In the genomic region with DNA sequence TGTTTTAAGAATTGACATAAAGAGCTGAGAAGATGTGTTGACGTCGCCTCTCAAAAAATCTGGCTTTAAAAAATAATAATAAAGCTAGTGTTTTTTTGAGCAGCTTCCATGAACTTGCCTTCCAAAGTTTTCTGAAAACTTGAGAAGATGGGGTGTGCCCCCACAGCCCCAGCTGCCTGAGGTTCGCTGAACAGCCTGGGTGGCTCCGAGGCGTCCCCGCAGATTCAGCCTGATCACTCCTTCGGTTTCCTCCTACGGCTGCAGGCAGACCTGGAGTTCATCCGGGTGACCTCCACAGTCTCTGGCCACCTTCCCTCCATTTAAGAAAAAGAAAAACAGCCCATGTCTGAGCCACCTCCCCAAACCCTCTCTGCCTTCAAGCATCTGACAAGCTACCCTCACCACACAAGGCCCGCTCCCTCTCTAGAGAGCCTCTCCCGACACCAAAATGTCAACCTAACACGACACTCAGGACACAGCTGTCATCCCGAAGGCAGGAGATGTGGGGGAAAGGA, we compare ENCODE assay signal across 12 cellular contexts.
A peak's percentile ranks its signal among the peaks of the same experiment; 100 is the strongest.
DNase-seq lines count a peak whose midpoint lies in the region; TF ChIP-seq lines count a peak whose summit lies in the region.
"Had no signal": no experiment of that assay in that cellular context is flagged by ENCODE, and none has a peak within 500 bp of the region (broad histone marks: within the 10 kb centered on the region; RNA-seq: fewer than 3 reads in every experiment).

No MANE protein-coding gene starts in this region.

- no peak overlapping the region for H2AFZ ChIP-seq in H9 (ENCODE audit: low read length)
- H2AFZ ChIP-seq in GM23248, result no peak overlapping the region

- WGBS in H9 (ENCODE audit: extremely low coverage, insufficient read length, low lambda C conversion rate), result no CpG with 5 or more reads among the region's 13 CpGs
- WGBS in sigmoid colon, 2 donors, result 89% methylated on average over 13 of the region's 13 CpGs
- 14 to 17% methylated on average over 13 of the region's 13 CpGs for WGBS in GM23248 (ENCODE audit: low coverage in 1 of 2, low lambda C conversion rate in 2 of 2, missing lambda C conversion rate in 2 of 2), 2 experiments

- no peak overlapping the region for H3K18ac ChIP-seq in H9 (ENCODE audit: insufficient read length, low read depth, low read length)

- H3K4me3 ChIP-seq in sigmoid colon (no peak overlapping the region), H7 (ENCODE audit: insufficient read depth, low read depth, low read length) (no peak overlapping the region), GM23248 (no peak overlapping the region)

- H3K4me2 ChIP-seq in H9 (ENCODE audit: insufficient read depth, insufficient read length, low read length) (no peak overlapping the region), GM23248 (ENCODE audit: unreplicated experiment) (no peak overlapping the region)

- no peaks in the 10 kb centered on the region for H3K27me3 ChIP-seq in H9 (ENCODE audit: insufficient read depth, low read length)
- H3K27me3 ChIP-seq in sigmoid colon, result no peaks in the 10 kb centered on the region
- no peaks in the 10 kb centered on the region for H3K27me3 ChIP-seq in H7 (ENCODE audit: control insufficient read depth, insufficient read depth, low read length)
- no peaks in the 10 kb centered on the region for H3K27me3 ChIP-seq in GM23248 (replicated peaks; ENCODE audit: insufficient read depth)

- no peaks in the 10 kb centered on the region for H3F3A ChIP-seq in GM23248 (ENCODE audit: insufficient read depth)

- H3K27me3 Mint-ChIP-seq in H9 (ENCODE audit: low read depth) (no peaks in the 10 kb centered on the region; the same call in none of the 2 replicates), chondrocyte (ENCODE audit: low read depth) (peaks cover 7% of the 10 kb centered on the region), nephron progenitor cell (ENCODE audit: low read depth, poor library complexity) (peaks cover 11% of the 10 kb centered on the region)
- H3K27me3 Mint-ChIP-seq: B cell had no signal

- no peak overlapping the region for H3K9ac ChIP-seq in H9 (ENCODE audit: extremely low read depth, insufficient read length, low read length)
- no peak overlapping the region for H3K9ac ChIP-seq in GM23248

- no peak overlapping the region for H2AK5ac ChIP-seq in H9 (ENCODE audit: insufficient read length, low read length)

- TF ChIP-seq EP300 in sigmoid colon (IDR thresholded peaks at IDR 0.05), result no peak

- DNase-seq in H9 (no peak), chondrocyte (ENCODE audit: low spot score) (peak; percentile 30), nephron progenitor cell (no peak), sigmoid colon (peak; percentile 40), H7 (no peak), GM23248 (no peak)
- no peak for DNase-seq in activated T-cell treated with anti-CD3 and anti-CD28 coated beads, Interleukin-2, amount 50 U/mL, for 48 hours
- DNase-seq: C1 segment of cervical spinal cord, Calu3, DMS 273 treated with DMSO at 0.1 percent for 48 hours had no signal

- H2BK120ac ChIP-seq in H9 (ENCODE audit: low read depth, low read length, poor library complexity, severe bottlenecking), result no peak overlapping the region

- H4K91ac ChIP-seq in H9 (ENCODE audit: insufficient read length, low read depth, low read length), result no peak overlapping the region

- no peaks in the 10 kb centered on the region for H3K79me1 ChIP-seq in H9 (ENCODE audit: insufficient read depth, low read depth, low read length, poor library complexity, severe bottlenecking)

- H3K4ac ChIP-seq in H9 (ENCODE audit: low read depth, low read length), result no peak overlapping the region

- H3K4me1 Mint-ChIP-seq in H9 (peaks cover 10 to 11% of the 10 kb centered on the region in 2 experiments), chondrocyte (ENCODE audit: low read depth) (no peaks in the 10 kb centered on the region), nephron progenitor cell (peaks cover 37% of the 10 kb centered on the region)
- H3K4me1 Mint-ChIP-seq: B cell had no signal

- H3K27ac Mint-ChIP-seq in H9 (peak overlapping the region in 2 of 3 experiments; percentile 12 to 73; a peak in 2 of 7 replicates), chondrocyte (ENCODE audit: unreplicated experiment) (no peak overlapping the region), nephron progenitor cell (peak overlapping the region; percentile 64)
- H3K27ac Mint-ChIP-seq: B cell; CD4-positive, alpha-beta T cell had no signal

- no peak for TF ChIP-seq CTCF in H9 (conservative IDR thresholded peaks at IDR 0.05)
- no peak for TF ChIP-seq CTCF in chondrocyte (IDR thresholded peaks at IDR 0.05)
- no peak for TF ChIP-seq CTCF in nephron progenitor cell (IDR thresholded peaks at IDR 0.05)
- no peak for TF ChIP-seq CTCF in sigmoid colon (IDR thresholded peaks at IDR 0.05)

- intact Hi-C loops in sigmoid colon (cut with DNase I), result no loop called here

- no peaks in the 10 kb centered on the region for H3K23me2 ChIP-seq in H9 (ENCODE audit: insufficient read length, low read depth, low read length, poor library complexity, severe bottlenecking)

- no peak overlapping the region for H4K8ac ChIP-seq in H9 (replicated peaks; ENCODE audit: insufficient read length, low read depth, low read length)

- H3K4me1 ChIP-seq in H9 (ENCODE audit: insufficient read depth, low read length) (no peaks in the 10 kb centered on the region), sigmoid colon (peaks cover 0 to 4% (median 0%) of the 10 kb centered on the region in 4 donors), GM23248 (ENCODE audit: insufficient read depth) (no peaks in the 10 kb centered on the region)

- H4K20me1 ChIP-seq in H9 (ENCODE audit: control insufficient read depth, insufficient read depth, insufficient read length) (no peaks in the 10 kb centered on the region), GM23248 (ENCODE audit: insufficient read depth) (no peaks in the 10 kb centered on the region)

- no peak for TF ChIP-seq POLR2A in sigmoid colon (IDR thresholded peaks at IDR 0.05)

- H3T11ph ChIP-seq in H9 (ENCODE audit: low read length), result no peak overlapping the region

- no peak overlapping the region for H2BK20ac ChIP-seq in H9 (ENCODE audit: low read depth, low read length, poor library complexity, severe bottlenecking)

- H3K36me3 ChIP-seq in sigmoid colon (no peaks in the 10 kb centered on the region), H7 (replicated peaks; ENCODE audit: control insufficient read depth, insufficient read depth, low read length) (no peaks in the 10 kb centered on the region), GM23248 (ENCODE audit: low read depth) (no peaks in the 10 kb centered on the region)

- peaks cover 0 to 2% (median 0%) of the 10 kb centered on the region in 3 experiments; a peak in 2 of 7 replicates for H3K36me3 Mint-ChIP-seq in H9 (ENCODE audit: insufficient read depth in 1 of 3, low read depth in 3 of 3)
- H3K36me3 Mint-ChIP-seq in chondrocyte (ENCODE audit: low read depth), result no peaks in the 10 kb centered on the region
- H3K36me3 Mint-ChIP-seq in nephron progenitor cell (ENCODE audit: low read depth), result no peaks in the 10 kb centered on the region

- no peak overlapping the region for H2BK12ac ChIP-seq in H9 (ENCODE audit: insufficient read length, low read depth, low read length)

- in situ Hi-C loops in GM23248 (cut with MboI), result no loop called here

- H3K79me2 ChIP-seq in H9 (ENCODE audit: insufficient read depth, low read length) (no peaks in the 10 kb centered on the region), GM23248 (ENCODE audit: insufficient read depth) (no peaks in the 10 kb centered on the region)

- H3K9me3 ChIP-seq in H9 (ENCODE audit: control insufficient read depth, low read depth, low read length) (no peaks in the 10 kb centered on the region), sigmoid colon (no peaks in the 10 kb centered on the region), GM23248 (ENCODE audit: low read depth) (no peaks in the 10 kb centered on the region)

- H2BK5ac ChIP-seq in H9 (ENCODE audit: insufficient read length, low read length), result no peak overlapping the region

- no peak overlapping the region; the same call in 1 of the 2 replicates for H3K14ac ChIP-seq in H9 (ENCODE audit: insufficient read depth, low read length)

- no peak overlapping the region for H3K27ac ChIP-seq in H9 (ENCODE audit: insufficient read length, low read depth, low read length)
- H3K27ac ChIP-seq in sigmoid colon, result no peak overlapping the region
- H3K27ac ChIP-seq in GM23248, result no peak overlapping the region

- no peak overlapping the region for H3K23ac ChIP-seq in H9 (ENCODE audit: insufficient read length, low read depth, low read length)

- peaks cover 3 to 4% of the 10 kb centered on the region in 2 experiments; a peak in 3 of 5 replicates for H3K9me3 Mint-ChIP-seq in H9
- H3K9me3 Mint-ChIP-seq in chondrocyte (ENCODE audit: low read depth), result no peaks in the 10 kb centered on the region
- H3K9me3 Mint-ChIP-seq in nephron progenitor cell, result no peaks in the 10 kb centered on the region
- H3K9me3 Mint-ChIP-seq: CD4-positive, alpha-beta T cell had no signal

- no peaks in the 10 kb centered on the region for H3K9me2 ChIP-seq in GM23248 (ENCODE audit: insufficient read depth)

- no peak overlapping the region for H4K5ac ChIP-seq in H9 (ENCODE audit: insufficient read length, low read depth, low read length)

- no peak overlapping the region for H3K56ac ChIP-seq in H9 (ENCODE audit: insufficient read length, low read depth, low read length)

- H3K4me3 Mint-ChIP-seq in H9 (no peak overlapping the region), chondrocyte (ENCODE audit: unreplicated experiment) (no peak overlapping the region), nephron progenitor cell (peak overlapping the region; percentile 8)
- H3K4me3 Mint-ChIP-seq: B cell; CD4-positive, alpha-beta T cell had no signal

- H2BK15ac ChIP-seq in H9 (ENCODE audit: low read depth, low read length), result no peak overlapping the region

Comparison
In these comparisons a context has a peak if more than half of its experiments do, and no peak if none do; other contexts are left out.
1. DNase-seq: peak in chondrocyte (single experiment) and sigmoid colon (single experiment); none in H9 (single experiment), nephron progenitor cell (single experiment), H7 (single experiment), GM23248 (single experiment) and activated T-cell treated with anti-CD3 and anti-CD28 coated beads, Interleukin-2, amount 50 U/mL, for 48 hours (0 of 2).